1 cellular context compared by ENCODE assay signal in genomic region chr4:88630756-88631155, GRCh38.
TF ChIP-seq lines count a peak whose summit lies in the region.

No MANE protein-coding gene starts in this region.

TF ChIP-seq in K562, 482 proteins besides CTCF, POLR2A, EP300 and RAD21 (continued from another document):
- TF ChIP-seq CLOCK (CRISPR knock-in tag; IDR thresholded peaks at IDR 0.05; ENCODE audit: borderline replicate concordance) (no peak), MAFK (IDR thresholded peaks at IDR 0.05; ENCODE audit: low read length) (peak; percentile 4; the same call in 1 of the 2 replicates)
